ENCODE assay signal across 13 cellular contexts in the genomic region with DNA sequence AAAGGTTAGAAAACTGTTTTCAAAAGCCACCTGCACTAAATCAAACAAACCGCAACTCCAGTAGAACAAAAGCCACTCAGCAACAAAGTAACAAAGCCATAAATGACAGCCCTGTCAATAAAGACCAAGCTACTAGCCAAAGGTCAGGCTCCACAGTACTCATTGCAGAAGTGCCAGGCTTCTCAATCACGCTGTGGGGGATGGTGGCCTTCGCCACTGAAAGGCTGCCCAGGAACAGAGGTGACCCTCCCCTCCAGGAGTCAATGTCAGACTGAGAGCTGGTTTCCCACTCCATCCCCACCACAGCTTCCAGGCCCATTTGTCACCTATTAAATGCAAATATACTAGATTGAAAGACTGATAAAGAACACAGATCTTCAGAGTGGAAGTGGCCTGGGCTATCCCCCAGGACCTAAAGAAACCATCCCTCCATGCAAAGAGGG. TPM values are rescaled to one million over a fixed set of nuclear protein-coding genes. Genes with fewer than 3 reads are reported as not detected.
DNase-seq lines count a peak whose midpoint lies in the region; ATAC-seq and TF ChIP-seq lines count a peak whose summit lies in the region.
"Had no signal": no experiment of that assay in that cellular context is flagged by ENCODE, and none has a peak within 500 bp of the region (broad histone marks: within the 10 kb centered on the region; RNA-seq: fewer than 3 reads in every experiment).

No MANE protein-coding gene starts in this region.

- H3K27me3 ChIP-seq in mesendoderm (ENCODE audit: insufficient read depth, low read length, poor library complexity) (peaks cover 3% of the 10 kb centered on the region), esophagus squamous epithelium (peaks cover 0 to 7% (median 0%) of the 10 kb centered on the region in 4 donors)

- no peak overlapping the region for H4K5ac ChIP-seq in mesendoderm (ENCODE audit: low read length)

- no peak overlapping the region for H3K56ac ChIP-seq in mesendoderm (ENCODE audit: low read length)

- intact Hi-C loops in esophagus squamous epithelium (cut with DNase I), result no loop called here

- H3K36me3 ChIP-seq in mesendoderm (ENCODE audit: control insufficient read depth, insufficient read depth, low read length) (no peaks in the 10 kb centered on the region), esophagus squamous epithelium (no peaks in the 10 kb centered on the region)
- H3K36me3 ChIP-seq: BLaER1 treated with 17β-estradiol and CSF1 and Interleukin-3, amounts not matched to agents 10 nM and 100 nM had no signal

- TF ChIP-seq POLR2A in esophagus squamous epithelium (IDR thresholded peaks at IDR 0.05), result no peak

- H2BK120ac ChIP-seq in mesendoderm (ENCODE audit: low read depth, low read length), result no peak overlapping the region

- no peak overlapping the region for H2BK15ac ChIP-seq in mesendoderm (replicated peaks; ENCODE audit: low read depth)

- peak; percentile 82 for DNase-seq in COR-L47 (lab: John Stamatoyannopoulos, UW)
- DNase-seq in M059J (ENCODE audit: low read depth), result peak; percentile 65
- DNase-seq in NCI-H774 (lab: John Stamatoyannopoulos, UW), result peak; percentile 91
- DNase-seq in mesendoderm, result peak; percentile 93
- DNase-seq in esophagus squamous epithelium (lab: John Stamatoyannopoulos, UW), result no peak
- no peak for DNase-seq in NCI-H226
- DNase-seq: amniotic stem cell, heart right ventricle, midbrain had no signal

- H3K4me2 ChIP-seq in mesendoderm (ENCODE audit: low read length), result no peak overlapping the region
- H3K4me2 ChIP-seq: BLaER1 treated with 17β-estradiol and CSF1 and Interleukin-3, amounts not matched to agents 10 nM and 100 nM; smooth muscle cell had no signal

- H3K27ac ChIP-seq in mesendoderm (ENCODE audit: low read depth, low read length), result no peak overlapping the region
- H3K27ac ChIP-seq in esophagus squamous epithelium, result no peak overlapping the region
- H3K27ac ChIP-seq: BLaER1 treated with 17β-estradiol and CSF1 and Interleukin-3, amounts not matched to agents 10 nM and 100 nM had no signal

- H2AK5ac ChIP-seq in mesendoderm (ENCODE audit: low read length), result no peak overlapping the region

- WGBS in mesendoderm (ENCODE audit: extremely low coverage, insufficient coverage, low lambda C conversion rate), result no CpG with 5 or more reads among the region's 3 CpGs
- 79 to 88% methylated on average over 1 to 3 of the region's 3 CpGs for WGBS in esophagus squamous epithelium, 2 donors

- H3K4ac ChIP-seq in mesendoderm (ENCODE audit: low read depth, low read length), result no peak overlapping the region

- no peak overlapping the region for H3K18ac ChIP-seq in mesendoderm (ENCODE audit: low read length)

- no peak overlapping the region for H3K9ac ChIP-seq in mesendoderm (ENCODE audit: low read length)
- H3K9ac ChIP-seq: BLaER1 treated with 17β-estradiol and CSF1 and Interleukin-3, amounts not matched to agents 10 nM and 100 nM had no signal

- H4K8ac ChIP-seq in mesendoderm (ENCODE audit: low read depth, low read length), result no peak overlapping the region

- no peak overlapping the region for H2BK5ac ChIP-seq in mesendoderm (ENCODE audit: low read length)

- H3K4me1 ChIP-seq in mesendoderm (ENCODE audit: control insufficient read depth, low read depth, low read length) (peaks cover 5% of the 10 kb centered on the region), esophagus squamous epithelium (peaks cover 0 to 75% (median 13%) of the 10 kb centered on the region in 3 donors)

- ATAC-seq in GM19023 (IDR thresholded peaks at IDR 0.05; ENCODE audit: unreplicated experiment), result no peak
- ATAC-seq in esophagus mucosa, result no peak

- H3K9me3 ChIP-seq in esophagus squamous epithelium, result no peaks in the 10 kb centered on the region

- H3K23ac ChIP-seq in mesendoderm (ENCODE audit: low read length), result no peak overlapping the region

- no peak overlapping the region for H3K4me3 ChIP-seq in mesendoderm (ENCODE audit: low read length)
- no peak overlapping the region for H3K4me3 ChIP-seq in esophagus squamous epithelium
- H3K4me3 ChIP-seq: BLaER1 treated with 17β-estradiol and CSF1 and Interleukin-3, amounts not matched to agents 10 nM and 100 nM; heart right ventricle; smooth muscle cell had no signal

- TF ChIP-seq CTCF in esophagus squamous epithelium (IDR thresholded peaks at IDR 0.05), result no peak

- no peaks in the 10 kb centered on the region for H3K79me2 ChIP-seq in mesendoderm (ENCODE audit: control insufficient read depth, insufficient read depth, low read length)

- H3K79me1 ChIP-seq in mesendoderm (ENCODE audit: low read length), result peaks cover 2% of the 10 kb centered on the region

RNA-seq across cellular contexts. Expression of gene ATP8B1, which starts 5.9 kb away (rescaled TPM):
- total RNA-seq in M059J (2014; rRNA removed; shearing (Covaris generic)), result 39.5 and 68.5 TPM in 2 replicates
- 2.4 TPM for polyA plus RNA-seq in mesendoderm (2013, experiment 1 of 2)
- 2.4 TPM for polyA plus RNA-seq in mesendoderm (2013, experiment 2 of 2)
- total RNA-seq in esophagus squamous epithelium (10 to 100 TPM; 20.2 to 39.1 (median 35.6) TPM), esophagus mucosa (37.7 TPM)

Comparison
In these comparisons a context has a peak if more than half of its experiments do, and no peak if none do; other contexts are left out.
1. DNase-seq: peak in COR-L47 (single experiment), M059J (single experiment), NCI-H774 (single experiment) and mesendoderm (single experiment); none in esophagus squamous epithelium (single experiment) and NCI-H226 (single experiment).